In the genomic region with DNA sequence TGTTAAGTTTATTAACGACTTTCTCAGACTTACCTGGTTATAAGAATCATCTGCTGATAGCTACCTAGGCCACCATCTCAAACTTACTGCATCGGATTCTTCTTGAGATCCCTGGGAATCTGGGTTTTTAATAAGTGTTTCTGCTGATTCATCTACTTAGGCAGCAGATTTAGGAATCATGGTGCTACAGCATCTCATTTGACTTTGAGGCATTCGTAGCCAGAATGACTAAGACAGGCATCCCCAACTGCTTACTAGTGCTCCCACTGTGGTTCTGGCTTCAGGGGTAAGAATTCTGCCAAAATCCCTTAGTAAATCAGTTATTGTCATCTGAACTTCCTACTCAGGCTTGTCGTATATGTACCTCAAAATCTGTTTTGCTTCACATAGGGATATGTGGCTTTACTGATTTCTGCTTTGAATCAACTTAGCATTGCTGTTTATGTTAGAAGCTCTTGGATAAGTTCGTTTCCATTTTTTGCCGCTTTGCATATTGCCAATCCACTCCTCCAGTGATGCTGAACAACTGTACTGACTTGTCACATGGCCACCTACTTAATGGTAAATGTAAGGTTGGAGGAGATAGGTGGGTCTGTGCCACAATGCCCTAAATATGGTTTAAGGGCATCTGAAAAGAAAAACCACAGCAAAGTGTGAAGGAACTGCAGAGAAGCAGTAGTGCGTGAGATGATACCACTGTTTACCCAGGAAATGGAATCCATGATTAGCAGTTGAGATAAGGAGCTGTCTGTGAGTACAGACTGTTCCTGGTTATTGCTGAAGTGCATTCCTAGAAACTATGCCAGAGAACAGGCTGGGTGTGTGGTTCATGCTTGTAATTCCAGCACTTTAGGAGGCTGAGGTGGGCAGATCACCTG, we compare ENCODE assay signal across 10 cellular contexts.
DNase-seq lines count a peak whose midpoint lies in the region; ATAC-seq and TF ChIP-seq lines count a peak whose summit lies in the region.
"Had no signal": no experiment of that assay in that cellular context is flagged by ENCODE, and none has a peak within 500 bp of the region (broad histone marks: within the 10 kb centered on the region; RNA-seq: fewer than 3 reads in every experiment).

No MANE protein-coding gene starts in this region.

- H3K4me3 Mint-ChIP-seq in natural killer cell treated with Interleukin-12 subunit alpha and Interleukin-12 subunit beta and Interleukin-15 and Interleukin-18, amount 100 ng/mL, for 72 hours = no peak overlapping the region
- H3K4me3 Mint-ChIP-seq: neural progenitor cell had no signal

- H3K27ac ChIP-seq in left lung = peak overlapping the region; percentile 35 to 55

- in situ Hi-C loops in ACHN (cut with HindIII; ENCODE audit: low pct_ligation_motif_present, low pct_unique_long_range_greater_than_20kb, low sequenced_read_pairs) = no loop called here

- peak overlapping the region; percentile 22 for H3K4me3 ChIP-seq in adipocyte (ENCODE audit: low read length)
- no peak overlapping the region for H3K4me3 ChIP-seq in left lung
- H3K4me3 ChIP-seq: neural progenitor cell had no signal

- intact Hi-C loops in left lung (cut with DNase I) = loop anchor here in 1 of 2 donors (5.0 kb wide), 1 partner anchor 298 kb away; no protein-coding TSS in a partner anchor

- H3K4me1 ChIP-seq in adipocyte (ENCODE audit: control insufficient read depth, insufficient read depth, low read length) = peaks cover 23% of the 10 kb centered on the region
- peaks cover 0 to 26% of the 10 kb centered on the region in 2 donors for H3K4me1 ChIP-seq in left lung
- H3K4me1 ChIP-seq: neural progenitor cell had no signal

- H3K9me3 Mint-ChIP-seq in natural killer cell treated with Interleukin-12 subunit alpha and Interleukin-12 subunit beta and Interleukin-15 and Interleukin-18, amount 100 ng/mL, for 72 hours = no peaks in the 10 kb centered on the region
- H3K9me3 Mint-ChIP-seq: neural progenitor cell had no signal

- no peaks in the 10 kb centered on the region for H3K27me3 Mint-ChIP-seq in natural killer cell treated with Interleukin-12 subunit alpha and Interleukin-12 subunit beta and Interleukin-15 and Interleukin-18, amount 100 ng/mL, for 72 hours

- H3K36me3 ChIP-seq in adipocyte (ENCODE audit: control insufficient read depth, insufficient read depth, low read length, severe bottlenecking) (peaks cover 28% of the 10 kb centered on the region), left lung (peaks cover 0 to 38% of the 10 kb centered on the region in 2 donors)

- peak overlapping the region in 1 of 2 donors; percentile 2 for H3K27ac Mint-ChIP-seq in natural killer cell treated with Interleukin-12 subunit alpha and Interleukin-12 subunit beta and Interleukin-15 and Interleukin-18, amount 100 ng/mL, for 72 hours
- H3K27ac Mint-ChIP-seq: neural progenitor cell had no signal

- TF ChIP-seq CTCF in left lung (IDR thresholded peaks at IDR 0.05) = no peak

- H3K9me3 ChIP-seq in adipocyte (ENCODE audit: control insufficient read depth, low read length) (no peaks in the 10 kb centered on the region), left lung (no peaks in the 10 kb centered on the region)

- peak overlapping the region; percentile 21 for H3K9ac ChIP-seq in adipocyte (ENCODE audit: low read length)
- H3K9ac ChIP-seq: neural progenitor cell had no signal

- H3K36me3 Mint-ChIP-seq in natural killer cell treated with Interleukin-12 subunit alpha and Interleukin-12 subunit beta and Interleukin-15 and Interleukin-18, amount 100 ng/mL, for 72 hours = peaks cover 9% of the 10 kb centered on the region

- ATAC-seq in left lung (peak; percentile 50), HG02970 (IDR thresholded peaks at IDR 0.05; ENCODE audit: low FRiP score, unreplicated experiment) (no peak)
- no peak for ATAC-seq in natural killer cell treated with Interleukin-12 subunit alpha and Interleukin-12 subunit beta and Interleukin-15 and Interleukin-18, amount 100 ng/mL, for 72 hours
- ATAC-seq: activated CD4-positive, CD25-positive, alpha-beta regulatory T cell treated with anti-CD3 and anti-CD28 coated beads, Interleukin-2, amount 50 U/mL, for 24 hours had no signal

- H3K27me3 ChIP-seq in adipocyte (replicated peaks; ENCODE audit: control insufficient read depth, insufficient read depth, low read length) (no peaks in the 10 kb centered on the region), left lung (no peaks in the 10 kb centered on the region)
- H3K27me3 ChIP-seq: neural progenitor cell had no signal

- H3K4me1 Mint-ChIP-seq in natural killer cell treated with Interleukin-12 subunit alpha and Interleukin-12 subunit beta and Interleukin-15 and Interleukin-18, amount 100 ng/mL, for 72 hours (ENCODE audit: low read depth in 2 of 2) = peaks cover 0 to 5% of the 10 kb centered on the region in 2 donors
- H3K4me1 Mint-ChIP-seq: neural progenitor cell had no signal

- peak; percentile 24 for DNase-seq in ACHN
- DNase-seq in H4 (ENCODE audit: low spot score) = peak; percentile 64
- peak; percentile 80 for DNase-seq in adipocyte (ENCODE audit: low read depth)
- DNase-seq in left lung = no peak
- no peak for DNase-seq in D341Med (ENCODE audit: low spot score)
- no peak for DNase-seq in NCI-H345 (lab: John Stamatoyannopoulos, UW)
- no peak for DNase-seq in natural killer cell treated with Interleukin-12 subunit alpha and Interleukin-12 subunit beta and Interleukin-15 and Interleukin-18, amount 100 ng/mL, for 72 hours (ENCODE audit: low spot score)

Comparison
In these comparisons a context has a peak if more than half of its experiments do, and no peak if none do; other contexts are left out.
1. DNase-seq: peak in ACHN (single experiment), H4 (single experiment) and adipocyte (single experiment); none in left lung (0 of 2), D341Med (single experiment), NCI-H345 (single experiment) and natural killer cell treated with Interleukin-12 subunit alpha and Interleukin-12 subunit beta and Interleukin-15 and Interleukin-18, amount 100 ng/mL, for 72 hours (single experiment).